In the genomic region with DNA sequence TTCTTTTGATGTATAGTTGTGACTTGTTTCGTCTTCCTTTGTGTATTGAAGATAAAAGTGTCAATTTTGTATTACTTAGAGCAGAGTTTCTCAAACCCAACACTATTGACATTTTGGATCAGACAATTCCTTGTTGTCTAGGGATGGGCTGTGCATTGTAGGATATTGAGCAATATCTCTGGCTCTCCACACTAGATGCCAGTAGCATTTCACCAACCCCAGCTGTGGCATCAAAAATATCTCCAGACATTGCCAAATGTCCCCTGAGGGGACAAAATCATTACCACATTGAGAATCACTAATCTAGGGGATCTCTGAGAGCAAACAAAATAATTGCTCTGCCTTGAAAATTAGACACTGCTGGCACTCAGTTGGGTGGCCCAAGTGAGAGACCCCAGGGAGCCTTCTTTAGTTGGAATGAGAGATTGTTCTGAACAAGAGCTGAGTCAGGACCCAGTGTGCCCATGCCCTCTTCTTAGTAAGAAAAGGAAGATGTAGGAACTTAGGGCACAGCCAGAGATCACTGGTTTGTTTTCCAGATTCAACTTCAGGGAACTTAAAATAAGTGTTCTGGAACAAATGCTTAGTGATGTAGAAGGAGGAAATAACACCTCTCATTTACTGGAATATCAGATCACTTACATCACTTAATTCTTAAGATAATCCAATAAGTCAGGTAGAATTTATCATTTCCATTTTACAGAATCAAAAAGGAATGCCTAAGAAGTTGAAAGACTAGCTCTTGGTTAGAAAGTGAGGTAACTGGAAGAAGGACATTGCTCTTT, we compare ENCODE assay signal across 22 cellular contexts.
DNase-seq lines count a peak whose midpoint lies in the region; ATAC-seq, FAIRE-seq and TF ChIP-seq lines count a peak whose summit lies in the region.
"Had no signal": no experiment of that assay in that cellular context is flagged by ENCODE, and none has a peak within 500 bp of the region (broad histone marks: within the 10 kb centered on the region; RNA-seq: fewer than 3 reads in every experiment).

No MANE protein-coding gene starts in this region.

- H3K36me3 Mint-ChIP-seq in astrocyte (ENCODE audit: low read depth, unreplicated experiment), result peaks cover 6% of the 10 kb centered on the region
- H3K36me3 Mint-ChIP-seq: activated naive CD4-positive, alpha-beta T cell treated with anti-CD3 and anti-CD28 coated beads, Interleukin-2, amount 10 ng/mL, durations not matched to agents 7 days and 5 days had no signal

- in situ Hi-C loops in HAP-1 (cut with MboI; ENCODE audit: low sequenced_read_pairs), result no loop called here

- peak; percentile 44 to 86 (median 68) for ATAC-seq in psoas muscle
- no peak for ATAC-seq in HG03175 (IDR thresholded peaks at IDR 0.05; ENCODE audit: unreplicated experiment)
- ATAC-seq: body of pancreas, Panc1, upper lobe of right lung had no signal

- no peak overlapping the region for H3K4me3 Mint-ChIP-seq in astrocyte (ENCODE audit: unreplicated experiment)
- H3K4me3 Mint-ChIP-seq: activated naive CD4-positive, alpha-beta T cell treated with anti-CD3 and anti-CD28 coated beads, Interleukin-2, amount 10 ng/mL, durations not matched to agents 7 days and 5 days; T-helper 1 cell treated with Interleukin-12 subunit alpha and Interleukin-12 subunit beta and Interleukin-4 antibody, amounts not matched to agents 30 μg/mL and 1 μg/mL, for 36 hours had no signal

- H3K9me3 Mint-ChIP-seq in astrocyte (ENCODE audit: unreplicated experiment), result peaks cover 2% of the 10 kb centered on the region
- H3K9me3 Mint-ChIP-seq: activated naive CD4-positive, alpha-beta T cell treated with anti-CD3 and anti-CD28 coated beads, Interleukin-2, amount 10 ng/mL, durations not matched to agents 7 days and 5 days had no signal

- DNase-seq in NCI-H2171 treated with DMSO at 0.1 percent for 48 hours (lab: John Stamatoyannopoulos, UW) (peak; percentile 48), NCI-H2171 (lab: John Stamatoyannopoulos, UW) (no peak), LHCN-M2 (ENCODE audit: low read depth) (peak; percentile 41), astrocyte (ENCODE audit: low read depth) (peak; percentile 34), psoas muscle (no peak), NCI-H187 treated with DMSO at 0.1 percent for 48 hours (lab: John Stamatoyannopoulos, UW) (no peak), HAP-1 (ENCODE audit: low spot score in 2 of 2) (no peak)
- DNase-seq: activated naive CD4-positive, alpha-beta T cell treated with anti-CD3 and anti-CD28 coated beads, Interleukin-2, amount 10 ng/mL, durations not matched to agents 7 days and 5 days; body of pancreas; GDM1; hippocampal formation; kidney glomerular epithelial cell; NCI-H1048; NCI-H524; stimulated activated CD4-positive, alpha-beta T cell treated with anti-CD3 and anti-CD28 coated beads, Interleukin-12 subunit alpha, Interleukin-12 subunit beta, amount 100 ng/mL, for 4 hours; stimulated activated naive CD4-positive, alpha-beta T cell treated with Interleukin-2 at 50 U/mL for 16 hours; upper lobe of right lung had no signal

- no peak overlapping the region for H3K9ac ChIP-seq in astrocyte (ENCODE audit: low read length)
- H3K9ac ChIP-seq: parathyroid adenoma had no signal

- H3K4me1 Mint-ChIP-seq in astrocyte (ENCODE audit: low read depth, unreplicated experiment), result peaks cover 7% of the 10 kb centered on the region
- H3K4me1 Mint-ChIP-seq: activated naive CD4-positive, alpha-beta T cell treated with anti-CD3 and anti-CD28 coated beads, Interleukin-2, amount 10 ng/mL, durations not matched to agents 7 days and 5 days had no signal

- no peak overlapping the region for H3K4me3 ChIP-seq in astrocyte (ENCODE audit: insufficient read depth, low read depth, low read length)
- no peak overlapping the region for H3K4me3 ChIP-seq in psoas muscle
- no peak overlapping the region for H3K4me3 ChIP-seq in HAP-1
- H3K4me3 ChIP-seq: body of pancreas, upper lobe of right lung had no signal

- intact Hi-C loops in psoas muscle (cut with DNase I), result no loop called here

- H3K27ac ChIP-seq in astrocyte (ENCODE audit: low read depth, low read length) (no peak overlapping the region), psoas muscle (no peak overlapping the region)
- H3K27ac ChIP-seq: body of pancreas, parathyroid adenoma, upper lobe of right lung had no signal

- FAIRE-seq in astrocyte (lab: Jason Lieb, UNC), result no peak
- FAIRE-seq: H54 had no signal

- H3K27ac Mint-ChIP-seq in astrocyte (ENCODE audit: unreplicated experiment), result no peak overlapping the region
- H3K27ac Mint-ChIP-seq: activated naive CD4-positive, alpha-beta T cell treated with anti-CD3 and anti-CD28 coated beads, Interleukin-2, amount 10 ng/mL, durations not matched to agents 7 days and 5 days; T-helper 1 cell treated with Interleukin-12 subunit alpha and Interleukin-12 subunit beta and Interleukin-4 antibody, amounts not matched to agents 30 μg/mL and 1 μg/mL, for 36 hours had no signal

- H3K27me3 ChIP-seq in astrocyte (ENCODE audit: insufficient read depth, low read length) (no peaks in the 10 kb centered on the region), psoas muscle (ENCODE audit: insufficient read depth in 3 of 3, low read length in 2 of 3) (no peaks in the 10 kb centered on the region), HAP-1 (ENCODE audit: low read depth) (no peaks in the 10 kb centered on the region)
- H3K27me3 ChIP-seq: body of pancreas, upper lobe of right lung had no signal

- H3K9me3 ChIP-seq in astrocyte (ENCODE audit: insufficient read depth, low read depth, low read length), result no peaks in the 10 kb centered on the region
- no peaks in the 10 kb centered on the region for H3K9me3 ChIP-seq in psoas muscle
- H3K9me3 ChIP-seq in HAP-1, result no peaks in the 10 kb centered on the region
- H3K9me3 ChIP-seq: body of pancreas, upper lobe of right lung had no signal

- 69 to 82% (median 76%) methylated on average over 1 of the region's 1 CpG for WGBS in psoas muscle, 3 donors

- no peaks in the 10 kb centered on the region for H3K79me2 ChIP-seq in astrocyte (ENCODE audit: insufficient read depth, low read length)

- no peaks in the 10 kb centered on the region for H3K27me3 Mint-ChIP-seq in astrocyte (ENCODE audit: low read depth, unreplicated experiment)
- H3K27me3 Mint-ChIP-seq: activated naive CD4-positive, alpha-beta T cell treated with anti-CD3 and anti-CD28 coated beads, Interleukin-2, amount 10 ng/mL, durations not matched to agents 7 days and 5 days had no signal

- no peaks in the 10 kb centered on the region for H4K20me1 ChIP-seq in astrocyte (ENCODE audit: insufficient read depth, low read length)

- H2AFZ ChIP-seq in astrocyte (ENCODE audit: low read depth, low read length), result no peak overlapping the region
- H2AFZ ChIP-seq: parathyroid adenoma had no signal

- peaks cover 14% of the 10 kb centered on the region for H3K4me1 ChIP-seq in astrocyte (ENCODE audit: insufficient read depth, low read length)
- peaks cover 18% of the 10 kb centered on the region for H3K4me1 ChIP-seq in psoas muscle
- H3K4me1 ChIP-seq in HAP-1, result peaks cover 35% of the 10 kb centered on the region

- no peak overlapping the region for H3K4me2 ChIP-seq in astrocyte (ENCODE audit: low read length)

- TF ChIP-seq CTCF in astrocyte (IDR thresholded peaks at IDR 0.05; ENCODE audit: insufficient read depth, low read depth, low read length) (no peak), psoas muscle (IDR thresholded peaks at IDR 0.05) (no peak)

- H3K36me3 ChIP-seq in astrocyte (ENCODE audit: insufficient read depth, low read length) (no peaks in the 10 kb centered on the region), psoas muscle (ENCODE audit: insufficient read depth in 1 of 2, low read depth in 1 of 2) (no peaks in the 10 kb centered on the region), HAP-1 (replicated peaks) (no peaks in the 10 kb centered on the region)
- H3K36me3 ChIP-seq: upper lobe of right lung had no signal

Comparison
In these comparisons a context has a peak if more than half of its experiments do, and no peak if none do; other contexts are left out.
1. DNase-seq: peak in NCI-H2171 treated with DMSO at 0.1 percent for 48 hours (single experiment), LHCN-M2 (single experiment) and astrocyte (single experiment); none in NCI-H2171 (single experiment), psoas muscle (0 of 2), NCI-H187 treated with DMSO at 0.1 percent for 48 hours (single experiment) and HAP-1 (0 of 2).